Comparison of ENCODE assay signal across 10 cellular contexts in genomic region chr1:66563094-66563800, GRCh38. TPM values are rescaled to one million over a fixed set of nuclear protein-coding genes. Genes with fewer than 3 reads are reported as not detected.
DNase-seq lines count a peak whose midpoint lies in the region; ATAC-seq and TF ChIP-seq lines count a peak whose summit lies in the region.
"Had no signal": no experiment of that assay in that cellular context is flagged by ENCODE, and none has a peak within 500 bp of the region (broad histone marks: within the 10 kb centered on the region; RNA-seq: fewer than 3 reads in every experiment).

No MANE protein-coding gene starts in this region.

- TF ChIP-seq POLR2A in sigmoid colon (IDR thresholded peaks at IDR 0.05) (no peak), spleen (IDR thresholded peaks at IDR 0.05) (no peak), tibial nerve (IDR thresholded peaks at IDR 0.05) (no peak)

- no peaks in the 10 kb centered on the region for H4K20me1 ChIP-seq in GM23248 (ENCODE audit: insufficient read depth)

- peaks cover 41% of the 10 kb centered on the region for H3K4me1 ChIP-seq in GM23248 (ENCODE audit: insufficient read depth)
- peaks cover 0 to 20% of the 10 kb centered on the region in 2 donors for H3K4me1 ChIP-seq in right atrium auricular region
- H3K4me1 ChIP-seq in sigmoid colon = peaks cover 0 to 13% (median 10%) of the 10 kb centered on the region in 4 donors
- no peaks in the 10 kb centered on the region for H3K4me1 ChIP-seq in spleen
- peaks cover 0 to 20% (median 0%) of the 10 kb centered on the region in 4 donors for H3K4me1 ChIP-seq in tibial nerve

- H3K79me2 ChIP-seq in GM23248 (ENCODE audit: insufficient read depth) = peaks cover 6% of the 10 kb centered on the region; the same call in 1 of the 2 replicates

- H3K9me3 ChIP-seq in GM23248 (ENCODE audit: low read depth) (no peaks in the 10 kb centered on the region), right atrium auricular region (no peaks in the 10 kb centered on the region), sigmoid colon (no peaks in the 10 kb centered on the region), spleen (no peaks in the 10 kb centered on the region), tibial nerve (peaks cover 0 to 7% (median 0%) of the 10 kb centered on the region in 4 donors)

- H3K9ac ChIP-seq in GM23248 = peak overlapping the region; percentile 84

- TF ChIP-seq CTCF in right atrium auricular region (IDR thresholded peaks at IDR 0.05) = no peak
- TF ChIP-seq CTCF in sigmoid colon (IDR thresholded peaks at IDR 0.05) = no peak
- TF ChIP-seq CTCF in spleen (IDR thresholded peaks at IDR 0.05 in 8 of 11, conservative IDR thresholded peaks at IDR 0.05 in 3 of 11) = no peak
- no peak for TF ChIP-seq CTCF in tibial nerve (IDR thresholded peaks at IDR 0.05)

- in situ Hi-C loops in GM23248 (cut with MboI) = no loop called here

- TF ChIP-seq EP300 in sigmoid colon (IDR thresholded peaks at IDR 0.05) (no peak), tibial nerve (IDR thresholded peaks at IDR 0.05) (peak in 1 of 2 donors; percentile 7)

- H3K4me3 ChIP-seq in GM23248 (peak overlapping the region; percentile 69), right atrium auricular region (no peak overlapping the region), sigmoid colon (no peak overlapping the region), spleen (no peak overlapping the region), tibial nerve (no peak overlapping the region)

- H2AFZ ChIP-seq in GM23248 = peak overlapping the region; percentile 50

- H3K27me3 ChIP-seq in GM23248 (replicated peaks; ENCODE audit: insufficient read depth) = no peaks in the 10 kb centered on the region
- no peaks in the 10 kb centered on the region for H3K27me3 ChIP-seq in right atrium auricular region
- H3K27me3 ChIP-seq in sigmoid colon = no peaks in the 10 kb centered on the region
- H3K27me3 ChIP-seq in spleen (replicated peaks in 1 of 7) = no peaks in the 10 kb centered on the region
- H3K27me3 ChIP-seq in tibial nerve = no peaks in the 10 kb centered on the region

- ATAC-seq in HG02759 (IDR thresholded peaks at IDR 0.05; ENCODE audit: unreplicated experiment) = no peak

- H3K36me3 ChIP-seq in GM23248 (ENCODE audit: low read depth) (no peaks in the 10 kb centered on the region), right atrium auricular region (no peaks in the 10 kb centered on the region), sigmoid colon (no peaks in the 10 kb centered on the region), spleen (no peaks in the 10 kb centered on the region), tibial nerve (no peaks in the 10 kb centered on the region)

- WGBS in GM23248 (ENCODE audit: low coverage in 1 of 2, low lambda C conversion rate in 2 of 2, missing lambda C conversion rate in 2 of 2), 2 experiments = 2% methylated on average over 6 of the region's 6 CpGs
- WGBS in sigmoid colon, 2 donors = 63 to 67% methylated on average over 6 of the region's 6 CpGs
- 54 to 80% (median 68%) methylated on average over 6 of the region's 6 CpGs for WGBS in spleen, 5 donors
- WGBS in tibial nerve, 2 donors = 35 to 42% methylated on average over 6 of the region's 6 CpGs

- peaks cover 40% of the 10 kb centered on the region for H3F3A ChIP-seq in GM23248 (ENCODE audit: insufficient read depth)

- H3K9me2 ChIP-seq in GM23248 (ENCODE audit: insufficient read depth) = no peaks in the 10 kb centered on the region

- DNase-seq in GM23248 (peak; percentile 87), right atrium auricular region (ENCODE audit: low spot score) (peak; percentile 63), sigmoid colon (peak; percentile 76), spleen (no peak), tibial nerve (ENCODE audit: low spot score in 2 of 2) (no peak), DMS153 (lab: John Stamatoyannopoulos, UW) (no peak)
- DNase-seq: activated CD8-positive, alpha-beta memory T cell treated with anti-CD3 and anti-CD28 coated beads, Interleukin-2, amount 50 U/mL, for 48 hours; NK-92 treated with Interleukin-12 subunit alpha and Interleukin-12 subunit beta, amount 100 ng/mL, for 24 hours had no signal

- intact Hi-C loops in sigmoid colon (cut with DNase I) = no loop called here
- intact Hi-C loops in spleen (cut with DNase I; ENCODE audit: low total_unique reads) = no loop called here

- H3K4me2 ChIP-seq in GM23248 (ENCODE audit: unreplicated experiment) = peak overlapping the region; percentile 88

- H3K27ac ChIP-seq in GM23248 (peak overlapping the region; percentile 96), angular gyrus (ENCODE audit: low read depth, low read length) (peak overlapping the region; percentile 13), right atrium auricular region (peak overlapping the region; percentile 32 to 54), sigmoid colon (peak overlapping the region; percentile 19 to 44 (median 38)), spleen (no peak overlapping the region), tibial nerve (peak overlapping the region in 2 of 4 donors; percentile 43 to 69)

RNA-seq across cellular contexts. Expression of gene SGIP1, which starts 29.3 kb away (rescaled TPM):
- total RNA-seq in GM23248 (2014; rRNA removed; shearing (Covaris generic)) = 2.1 and 4.0 TPM in 2 replicates
- polyA plus RNA-seq in GM23248 (2016; fragmentation: Nextera tagmentation; extraction: Ambion mirVana) (7.3 and 7.7 TPM in 2 replicates), sigmoid colon (1 to 10 TPM in 1 of 3 donors, under 1 TPM in 1, not detected in 1; under 0.01 to 2.2 TPM), spleen (under 1 TPM; 0.13 to 0.14 (median 0.13) TPM)
- total RNA-seq in right atrium auricular region (1 to 10 TPM; 1.3 to 6.2 TPM), sigmoid colon (10 to 100 TPM in 2 of 4 donors, 1 to 10 TPM in 2; 5.3 to 14.1 (median 11.5) TPM), spleen (1 to 10 TPM in 3 of 7 donors, under 1 TPM in 2, not detected in 2; 0.60 to 1.6 (median 1.0) TPM), tibial nerve (10 to 100 TPM in 1 of 4 donors, 1 to 10 TPM in 3; 3.9 to 14.7 (median 6.5) TPM)

Comparison
In these comparisons a context has a peak if more than half of its experiments do, and no peak if none do; other contexts are left out.
1. DNase-seq: peak in GM23248 (single experiment), right atrium auricular region (single experiment) and sigmoid colon (single experiment); none in spleen (single experiment), tibial nerve (0 of 2) and DMS153 (single experiment).
2. H3K27ac ChIP-seq: peak in GM23248 (single experiment), angular gyrus (single experiment), right atrium auricular region (2 of 2) and sigmoid colon (4 of 4); none in spleen (0 of 8).